ENCODE assay signal across 8 cellular contexts in genomic region chr7:30799206-30799975, GRCh38. TPM values are rescaled to one million over a fixed set of nuclear protein-coding genes. Genes with fewer than 3 reads are reported as not detected.
DNase-seq lines count a peak whose midpoint lies in the region; ATAC-seq and TF ChIP-seq lines count a peak whose summit lies in the region.

No MANE protein-coding gene starts in this region.

- H3K9ac ChIP-seq in endodermal cell (ENCODE audit: extremely low read depth, low read length, poor library complexity, severe bottlenecking) = no peak overlapping the region

- TF ChIP-seq POLR2A in tibial nerve (IDR thresholded peaks at IDR 0.05) = no peak

- no peak for TF ChIP-seq CTCF in GM13976 (IDR thresholded peaks at IDR 0.05; ENCODE audit: borderline replicate concordance, control extremely low read depth, extremely low read depth, insufficient read depth, missing control alignments)
- no peak for TF ChIP-seq CTCF in tibial nerve (IDR thresholded peaks at IDR 0.05)
- TF ChIP-seq CTCF in endodermal cell (conservative IDR thresholded peaks at IDR 0.05) = no peak

- H3K9me3 ChIP-seq in tibial nerve (no peaks in the 10 kb centered on the region), endodermal cell (ENCODE audit: control insufficient read depth, low read length) (no peaks in the 10 kb centered on the region)

- H3K9me3 Mint-ChIP-seq in endodermal cell = no peaks in the 10 kb centered on the region

- peak; percentile 74 for ATAC-seq in GM21825 (IDR thresholded peaks at IDR 0.05; ENCODE audit: unreplicated experiment)

- H3K4me3 ChIP-seq in tibial nerve = no peak overlapping the region
- no peak overlapping the region for H3K4me3 ChIP-seq in endodermal cell (ENCODE audit: low read length)

- TF ChIP-seq EP300 in tibial nerve (IDR thresholded peaks at IDR 0.05) = peak in 1 of 2 donors; percentile 69

- H3K27me3 Mint-ChIP-seq in endodermal cell (ENCODE audit: insufficient read depth) = no peaks in the 10 kb centered on the region

- peaks cover 0 to 70% (median 20%) of the 10 kb centered on the region in 4 donors for H3K4me1 ChIP-seq in tibial nerve
- H3K4me1 ChIP-seq in endodermal cell (ENCODE audit: control insufficient read depth, insufficient read depth, low read length) = no peaks in the 10 kb centered on the region

- peak; percentile 61 for DNase-seq in GM13976 (ENCODE audit: low spot score)
- DNase-seq in LHCN-M2 (ENCODE audit: low read depth) = peak; percentile 96
- DNase-seq in fibroblast of gingiva (ENCODE audit: low read depth) = peak; percentile 88
- peak; percentile 43 to 64 for DNase-seq in tibial nerve (ENCODE audit: low spot score in 2 of 2)
- DNase-seq in endodermal cell = no peak
- no peak for DNase-seq in ureter (ENCODE audit: low spot score)
- DNase-seq in mucosa of gallbladder (ENCODE audit: low spot score) = no peak

- H3K36me3 Mint-ChIP-seq in endodermal cell (ENCODE audit: low read depth) = peaks cover 3% of the 10 kb centered on the region

- H3K27me3 ChIP-seq in tibial nerve (no peaks in the 10 kb centered on the region), endodermal cell (ENCODE audit: control insufficient read depth, insufficient read depth, low read length, poor library complexity, severe bottlenecking) (no peaks in the 10 kb centered on the region)

- WGBS in tibial nerve, 2 donors = 45 to 46% methylated on average over 2 of the region's 2 CpGs
- WGBS in endodermal cell (ENCODE audit: insufficient coverage in 1 of 2, insufficient read length in 1 of 2), 2 experiments = 89 to 90% methylated on average over 2 of the region's 2 CpGs

- no peaks in the 10 kb centered on the region for H3K4me1 Mint-ChIP-seq in endodermal cell

- H3K4me3 Mint-ChIP-seq in endodermal cell = no peak overlapping the region

- in situ Hi-C loops in GM13976 (cut with MboI; ENCODE audit: low sequenced_read_pairs, unreplicated experiment) = loop anchor here (5.0 kb wide), 1 partner anchor 178 kb away; no protein-coding TSS in a partner anchor

- peak overlapping the region in 2 of 4 donors; percentile 59 to 66 for H3K27ac ChIP-seq in tibial nerve
- H3K27ac ChIP-seq in endodermal cell (ENCODE audit: low read depth, low read length) = no peak overlapping the region

- no peak overlapping the region for H3K27ac Mint-ChIP-seq in endodermal cell

- H3K36me3 ChIP-seq in tibial nerve (no peaks in the 10 kb centered on the region), endodermal cell (ENCODE audit: control insufficient read depth, insufficient read depth, low read length) (no peaks in the 10 kb centered on the region)

RNA-seq across cellular contexts. Expression of gene MINDY4, which starts 28.2 kb away (rescaled TPM):
- total RNA-seq in LHCN-M2 (2014; rRNA removed) (3.7 and 5.1 TPM in 2 replicates), tibial nerve (10 to 100 TPM; 17.1 to 21.6 (median 19.9) TPM), endodermal cell (1 to 10 TPM; 7.2 to 8.1 TPM), ureter (16.8 TPM), mucosa of gallbladder (23.1 TPM)
- 1.4 TPM for polyA plus RNA-seq in LHCN-M2 (2012)
- polyA plus RNA-seq in endodermal cell (2013, experiment 1 of 2) = 4.4 TPM
- 4.1 TPM for polyA plus RNA-seq in endodermal cell (2013, experiment 2 of 2)

RNA-seq across cellular contexts. Expression of gene INMT, which starts 47.5 kb away (rescaled TPM):
- 1.4 and 1.7 TPM in 2 replicates for total RNA-seq in LHCN-M2 (2014; rRNA removed)
- 1.1 TPM for polyA plus RNA-seq in LHCN-M2 (2012)
- total RNA-seq in tibial nerve = 100 to 1,000 TPM in 2 of 4 donors, 10 to 100 TPM in 2; 21.3 to 142 (median 100) TPM
- total RNA-seq in endodermal cell = 1 to 10 TPM; 3.0 to 3.3 TPM
- polyA plus RNA-seq in endodermal cell (2013, experiment 1 of 2) = 0.85 TPM
- polyA plus RNA-seq in endodermal cell (2013, experiment 2 of 2) = 1.6 TPM
- total RNA-seq in ureter = 31.4 TPM
- total RNA-seq in mucosa of gallbladder = 18.8 TPM

Comparison
In these comparisons a context has a peak if more than half of its experiments do, and no peak if none do; other contexts are left out.
1. DNase-seq: peak in GM13976 (single experiment), LHCN-M2 (single experiment), fibroblast of gingiva (single experiment) and tibial nerve (2 of 2); none in endodermal cell (single experiment), ureter (single experiment) and mucosa of gallbladder (single experiment).